In genomic region chr22:23137468-23137867, GRCh38 we compare ENCODE assay signal across 14 cellular contexts. TPM values are rescaled to one million over a fixed set of nuclear protein-coding genes. Genes with fewer than 3 reads are reported as not detected.
A peak's percentile ranks its signal among the peaks of the same experiment; 100 is the strongest.
DNase-seq lines count a peak whose midpoint lies in the region; ATAC-seq and TF ChIP-seq lines count a peak whose summit lies in the region.
"Had no signal": no experiment of that assay in that cellular context is flagged by ENCODE, and none has a peak within 500 bp of the region (broad histone marks: within the 10 kb centered on the region; RNA-seq: fewer than 3 reads in every experiment).

No MANE protein-coding gene starts in this region.

- CTCF ChIA-PET in activated CD8-positive, alpha-beta T cell treated with anti-CD3 and anti-CD28 coated beads, Interleukin-2, amount 10 ng/mL, durations not matched to agents 7 days and 5 days (lab: Charles Lee), result interaction anchor here (0.7 to 2.2 kb wide), 14 partner anchors 9 to 289 kb away, joined by 3 to 16 read pairs (median 4); no protein-coding TSS in a partner anchor

- H3K9me3 Mint-ChIP-seq in activated CD8-positive, alpha-beta T cell treated with anti-CD3 and anti-CD28 coated beads, Interleukin-2, amount 10 ng/mL, durations not matched to agents 7 days and 5 days (ENCODE audit: insufficient read depth), result no peaks in the 10 kb centered on the region
- H3K9me3 Mint-ChIP-seq in natural killer cell, result no peaks in the 10 kb centered on the region
- H3K9me3 Mint-ChIP-seq: H9, mesothelial cell of epicardium had no signal

- no peaks in the 10 kb centered on the region for H3K27me3 Mint-ChIP-seq in activated CD8-positive, alpha-beta T cell treated with anti-CD3 and anti-CD28 coated beads, Interleukin-2, amount 10 ng/mL, durations not matched to agents 7 days and 5 days (ENCODE audit: low read depth)
- H3K27me3 Mint-ChIP-seq in natural killer cell (ENCODE audit: low read depth in 2 of 2), result no peaks in the 10 kb centered on the region

- no peaks in the 10 kb centered on the region for H3K36me3 Mint-ChIP-seq in activated CD8-positive, alpha-beta T cell treated with anti-CD3 and anti-CD28 coated beads, Interleukin-2, amount 10 ng/mL, durations not matched to agents 7 days and 5 days (ENCODE audit: low read depth)
- no peaks in the 10 kb centered on the region for H3K36me3 Mint-ChIP-seq in natural killer cell
- H3K36me3 Mint-ChIP-seq: mesothelial cell of epicardium had no signal

- intact Hi-C loops in natural killer cell (cut with micrococcal nuclease), result loop anchor here (1.0 to 5.0 kb wide), 4 partner anchors 45 to 380 kb away; partner anchors contain the start of genes BCR and GNAZ

- H3K4me2 ChIP-seq in BLaER1 treated with 17β-estradiol and CSF1 and Interleukin-3, amounts not matched to agents 10 nM and 100 nM, result peak overlapping the region; percentile 71 to 96 (median 84); a peak in 21 of 22 replicates

- H3K4me1 Mint-ChIP-seq in activated CD8-positive, alpha-beta T cell treated with anti-CD3 and anti-CD28 coated beads, Interleukin-2, amount 10 ng/mL, durations not matched to agents 7 days and 5 days (ENCODE audit: low read depth), result peaks cover 57% of the 10 kb centered on the region
- peaks cover 32 to 66% of the 10 kb centered on the region in 2 donors for H3K4me1 Mint-ChIP-seq in natural killer cell

- H4K20me1 ChIP-seq in BLaER1 treated with 17β-estradiol and CSF1 and Interleukin-3, amounts not matched to agents 10 nM and 100 nM, result peaks cover 0 to 3% (median 0%) of the 10 kb centered on the region in 11 experiments; a peak in 1 of 22 replicates

- peaks cover 40 to 94% (median 80%) of the 10 kb centered on the region in 10 experiments for H3K4me1 ChIP-seq in BLaER1 treated with 17β-estradiol and CSF1 and Interleukin-3, amounts not matched to agents 10 nM and 100 nM
- H3K4me1 ChIP-seq in right atrium auricular region, result peaks cover 0 to 9% of the 10 kb centered on the region in 2 donors
- H3K4me1 ChIP-seq: parathyroid adenoma had no signal

- no peaks in the 10 kb centered on the region for H3K9me3 ChIP-seq in BLaER1 treated with 17β-estradiol and CSF1 and Interleukin-3, amounts not matched to agents 10 nM and 100 nM (replicated peaks in 1 of 11)
- H3K9me3 ChIP-seq in right atrium auricular region, result no peaks in the 10 kb centered on the region

- H3K36me3 ChIP-seq in BLaER1 treated with 17β-estradiol and CSF1 and Interleukin-3, amounts not matched to agents 10 nM and 100 nM, result no peaks in the 10 kb centered on the region
- no peaks in the 10 kb centered on the region for H3K36me3 ChIP-seq in right atrium auricular region

- peak; percentile 62 for DNase-seq in ELF-1 (ENCODE audit: low read depth, low spot score)
- no peak for DNase-seq in activated CD8-positive, alpha-beta T cell treated with anti-CD3 and anti-CD28 coated beads, Interleukin-2, amount 10 ng/mL, durations not matched to agents 7 days and 5 days
- no peak for DNase-seq in natural killer cell
- DNase-seq in DMS53 (lab: John Stamatoyannopoulos, UW), result no peak
- DNase-seq in activated CD4-positive, CD25-positive, alpha-beta regulatory T cell (lab: John Stamatoyannopoulos, UW), result no peak
- DNase-seq in right atrium auricular region (ENCODE audit: low spot score), result no peak
- DNase-seq: H9 had no signal

- H3K9ac ChIP-seq in BLaER1 treated with 17β-estradiol and CSF1 and Interleukin-3, amounts not matched to agents 10 nM and 100 nM, result peak overlapping the region in 8 of 11 experiments; percentile 20 to 68 (median 54); a peak in 12 of 22 replicates
- H3K9ac ChIP-seq: parathyroid adenoma had no signal

- ATAC-seq in activated CD8-positive, alpha-beta T cell treated with anti-CD3 and anti-CD28 coated beads, Interleukin-2, amount 10 ng/mL, durations not matched to agents 7 days and 5 days, result no peak
- peak; percentile 3 to 5 (median 4) for ATAC-seq in natural killer cell
- ATAC-seq in GM18858 (IDR thresholded peaks at IDR 0.05; ENCODE audit: unreplicated experiment), result no peak
- ATAC-seq: Right ventricle myocardium inferior had no signal

- peak overlapping the region; percentile 98 for H3K27ac Mint-ChIP-seq in activated CD8-positive, alpha-beta T cell treated with anti-CD3 and anti-CD28 coated beads, Interleukin-2, amount 10 ng/mL, durations not matched to agents 7 days and 5 days
- H3K27ac Mint-ChIP-seq in natural killer cell, result peak overlapping the region; percentile 96 to 99
- H3K27ac Mint-ChIP-seq: mesothelial cell of epicardium had no signal

- H3K27me3 ChIP-seq in BLaER1 treated with 17β-estradiol and CSF1 and Interleukin-3, amounts not matched to agents 10 nM and 100 nM, result no peaks in the 10 kb centered on the region
- no peaks in the 10 kb centered on the region for H3K27me3 ChIP-seq in right atrium auricular region

- peak overlapping the region; percentile 62 for H3K4me3 Mint-ChIP-seq in activated CD8-positive, alpha-beta T cell treated with anti-CD3 and anti-CD28 coated beads, Interleukin-2, amount 10 ng/mL, durations not matched to agents 7 days and 5 days
- peak overlapping the region; percentile 87 for H3K4me3 Mint-ChIP-seq in natural killer cell
- H3K4me3 Mint-ChIP-seq: H9, mesothelial cell of epicardium had no signal

- H3K27ac ChIP-seq in BLaER1 treated with 17β-estradiol and CSF1 and Interleukin-3, amounts not matched to agents 10 nM and 100 nM, result peak overlapping the region in 9 of 11 experiments; percentile 37 to 75 (median 61); a peak in 17 of 22 replicates
- H3K27ac ChIP-seq in right atrium auricular region, result no peak overlapping the region
- H3K27ac ChIP-seq: parathyroid adenoma had no signal

- H3K4me3 ChIP-seq in BLaER1 treated with 17β-estradiol and CSF1 and Interleukin-3, amounts not matched to agents 10 nM and 100 nM, result peak overlapping the region in 1 of 10 experiments; percentile 26; a peak in 1 of 20 replicates
- no peak overlapping the region for H3K4me3 ChIP-seq in right atrium auricular region

- POLR2A ChIA-PET in activated CD8-positive, alpha-beta T cell treated with anti-CD3 and anti-CD28 coated beads, Interleukin-2, amount 10 ng/mL, durations not matched to agents 7 days and 5 days (lab: Charles Lee), result interaction anchor here (0.5 to 1.5 kb wide), 3 partner anchors 9 to 91 kb away, joined by 3 read pairs; partner anchors contain the start of gene BCR

- TF ChIP-seq CTCF in natural killer cell (IDR thresholded peaks at IDR 0.05), result no peak
- no peak for TF ChIP-seq CTCF in right atrium auricular region (IDR thresholded peaks at IDR 0.05)

RNA-seq across cellular contexts. Expression of gene RSPH14, which starts 4.3 kb away (rescaled TPM):
- under 1 TPM; 0.21 to 0.31 TPM for total RNA-seq in activated CD8-positive, alpha-beta T cell treated with anti-CD3 and anti-CD28 coated beads, Interleukin-2, amount 10 ng/mL, durations not matched to agents 7 days and 5 days
- total RNA-seq in natural killer cell (1 to 10 TPM; 1.4 to 4.9 (median 1.4) TPM), right atrium auricular region (not detected)
- total RNA-seq: G401, H9, LHCN-M2, Right ventricle myocardium inferior had no signal

RNA-seq across cellular contexts. Expression of gene RAB36, which starts 7.8 kb away (rescaled TPM):
- total RNA-seq in activated CD8-positive, alpha-beta T cell treated with anti-CD3 and anti-CD28 coated beads, Interleukin-2, amount 10 ng/mL, durations not matched to agents 7 days and 5 days, result 1 to 10 TPM in 1 of 2 experiments, under 1 TPM in 1; 0.79 to 1.0 TPM
- 1 to 10 TPM; 1.7 to 2.9 (median 2.6) TPM for total RNA-seq in natural killer cell
- total RNA-seq in right atrium auricular region, result 1 to 10 TPM in 1 of 2 donors, under 1 TPM in 1; 0.59 to 2.0 TPM

RNA-seq across cellular contexts. Expression of gene BCR, which starts 42.8 kb away (rescaled TPM):
- total RNA-seq in activated CD8-positive, alpha-beta T cell treated with anti-CD3 and anti-CD28 coated beads, Interleukin-2, amount 10 ng/mL, durations not matched to agents 7 days and 5 days, result 10 to 100 TPM; 31.1 to 31.9 TPM
- total RNA-seq in natural killer cell, result 100 to 1,000 TPM; 166 to 186 (median 167) TPM
- 10 to 100 TPM; 27.0 to 41.3 TPM for total RNA-seq in right atrium auricular region

Comparison
In these comparisons a context has a peak if more than half of its experiments do, and no peak if none do; other contexts are left out.
1. H3K27ac ChIP-seq: peak in BLaER1 treated with 17β-estradiol and CSF1 and Interleukin-3, amounts not matched to agents 10 nM and 100 nM (9 of 11); none in right atrium auricular region (0 of 2).
2. ATAC-seq: peak in natural killer cell (3 of 3); none in activated CD8-positive, alpha-beta T cell treated with anti-CD3 and anti-CD28 coated beads, Interleukin-2, amount 10 ng/mL, durations not matched to agents 7 days and 5 days (single experiment) and GM18858 (single experiment).